9 cellular contexts compared by ENCODE assay signal in genomic region chr16:69188716-69189115, GRCh38. TPM values are rescaled to one million over a fixed set of nuclear protein-coding genes. Genes with fewer than 3 reads are reported as not detected.
DNase-seq lines count a peak whose midpoint lies in the region; ATAC-seq and TF ChIP-seq lines count a peak whose summit lies in the region.
"Had no signal": no experiment of that assay in that cellular context is flagged by ENCODE, and none has a peak within 500 bp of the region (broad histone marks: within the 10 kb centered on the region; RNA-seq: fewer than 3 reads in every experiment).

No MANE protein-coding gene starts in this region.

- H3K79me1 ChIP-seq in trophoblast cell (ENCODE audit: low read length) = peaks cover 7% of the 10 kb centered on the region

- no peak overlapping the region for H2BK12ac ChIP-seq in trophoblast cell (ENCODE audit: low read length)

- no peaks in the 10 kb centered on the region for H3K27me3 ChIP-seq in Peyer's patch
- no peaks in the 10 kb centered on the region for H3K27me3 ChIP-seq in esophagus squamous epithelium
- no peaks in the 10 kb centered on the region for H3K27me3 ChIP-seq in trophoblast cell (ENCODE audit: insufficient read depth, low read length)

- TF ChIP-seq CTCF in Peyer's patch (IDR thresholded peaks at IDR 0.05) = no peak
- TF ChIP-seq CTCF in esophagus squamous epithelium (IDR thresholded peaks at IDR 0.05) = no peak

- peaks cover 0 to 26% (median 6%) of the 10 kb centered on the region in 4 donors for H3K4me1 ChIP-seq in Peyer's patch
- peaks cover 7 to 88% (median 36%) of the 10 kb centered on the region in 3 donors for H3K4me1 ChIP-seq in esophagus squamous epithelium
- peaks cover 2 to 7% of the 10 kb centered on the region in 2 experiments for H3K4me1 ChIP-seq in trophoblast cell (ENCODE audit: control insufficient read depth in 1 of 2, insufficient read depth in 2 of 2, low read length in 2 of 2)

- H3K36me3 ChIP-seq in Peyer's patch (no peaks in the 10 kb centered on the region), esophagus squamous epithelium (no peaks in the 10 kb centered on the region), trophoblast cell (ENCODE audit: control insufficient read depth in 1 of 2, insufficient read depth in 2 of 2, low read length in 2 of 2) (no peaks in the 10 kb centered on the region)

- ATAC-seq in GM19397 (IDR thresholded peaks at IDR 0.05; ENCODE audit: unreplicated experiment) (no peak), GM18909 (IDR thresholded peaks at IDR 0.05; ENCODE audit: poor library complexity, unreplicated experiment) (no peak)
- ATAC-seq: activated naive CD4-positive, alpha-beta T cell treated with anti-CD3 and anti-CD28 coated beads, Interleukin-2, amount 50 U/mL, for 72 hours had no signal

- H3K4me3 ChIP-seq in Peyer's patch (peak overlapping the region; percentile 76 to 93 (median 82)), esophagus squamous epithelium (peak overlapping the region; percentile 72 to 91 (median 78)), trophoblast cell (ENCODE audit: low read depth, low read length) (no peak overlapping the region)

- no peak for TF ChIP-seq POLR2A in Peyer's patch (IDR thresholded peaks at IDR 0.05)
- TF ChIP-seq POLR2A in esophagus squamous epithelium (IDR thresholded peaks at IDR 0.05) = no peak

- H2AK5ac ChIP-seq in trophoblast cell (ENCODE audit: low read length) = no peak overlapping the region

- H3K9me3 ChIP-seq in Peyer's patch (no peaks in the 10 kb centered on the region), esophagus squamous epithelium (no peaks in the 10 kb centered on the region), trophoblast cell (ENCODE audit: insufficient read depth, low read depth, low read length) (no peaks in the 10 kb centered on the region)

- peak; percentile 18 for DNase-seq in Daoy (ENCODE audit: low read depth)
- DNase-seq in Peyer's patch = no peak
- no peak for DNase-seq in esophagus squamous epithelium (lab: John Stamatoyannopoulos, UW)
- DNase-seq in trophoblast cell = peak; percentile 18 to 30
- DNase-seq in NCI-H2029 (lab: John Stamatoyannopoulos, UW) = no peak
- no peak for DNase-seq in NCI-H524 treated with DMSO at 0.1 percent for 48 hours (lab: John Stamatoyannopoulos, UW)

- H3K4me2 ChIP-seq in trophoblast cell (ENCODE audit: low read length) = peak overlapping the region; percentile 14

- no peak overlapping the region for H4K12ac ChIP-seq in trophoblast cell (ENCODE audit: low read depth, low read length)

- no peak overlapping the region for H2AFZ ChIP-seq in trophoblast cell (ENCODE audit: insufficient read depth, low read length, poor library complexity)

- no peak overlapping the region for H3K9ac ChIP-seq in trophoblast cell (ENCODE audit: low read length)

- no peak overlapping the region for H4K8ac ChIP-seq in trophoblast cell (ENCODE audit: low read depth, low read length)

- intact Hi-C loops in esophagus squamous epithelium (cut with DNase I) = no loop called here

- H2BK120ac ChIP-seq in trophoblast cell (ENCODE audit: insufficient read depth, low read length, poor library complexity) = no peak overlapping the region

- peaks cover 2% of the 10 kb centered on the region for H3K79me2 ChIP-seq in trophoblast cell (ENCODE audit: control insufficient read depth, insufficient read depth, low read length, poor library complexity)

- no peak overlapping the region for H4K91ac ChIP-seq in trophoblast cell (ENCODE audit: low read depth, low read length)

- no peak overlapping the region for H3K4ac ChIP-seq in trophoblast cell (ENCODE audit: low read depth, low read length)

- no peak overlapping the region for H3K23ac ChIP-seq in trophoblast cell (ENCODE audit: low read length)

- H3K27ac ChIP-seq in Peyer's patch = peak overlapping the region in 1 of 4 donors; percentile 97
- peak overlapping the region in 3 of 4 donors; percentile 88 to 99 (median 97) for H3K27ac ChIP-seq in esophagus squamous epithelium
- H3K27ac ChIP-seq in trophoblast cell (ENCODE audit: low read depth, low read length) = no peak overlapping the region

- WGBS in esophagus squamous epithelium, 2 donors = 10 to 11% methylated on average over 5 of the region's 5 CpGs
- 100% methylated on average over 2 of the region's 5 CpGs for WGBS in trophoblast cell (ENCODE audit: extremely low coverage, insufficient coverage, insufficient read length)

- H2BK5ac ChIP-seq in trophoblast cell (ENCODE audit: low read depth, low read length, poor library complexity) = no peak overlapping the region

- H3K14ac ChIP-seq in trophoblast cell (ENCODE audit: low read length) = no peak overlapping the region

- no peak overlapping the region for H3K18ac ChIP-seq in trophoblast cell (ENCODE audit: low read length)

RNA-seq across cellular contexts. Expression of gene SNTB2, which starts 1.8 kb away (rescaled TPM):
- 5.6 and 6.8 TPM in 2 replicates for total RNA-seq in Daoy (2014; rRNA removed; shearing (Covaris generic))
- total RNA-seq in Peyer's patch (100 to 1,000 TPM in 1 of 4 donors, 10 to 100 TPM in 3; 14.5 to 140 (median 28.7) TPM), esophagus squamous epithelium (10 to 100 TPM; 25.5 to 49.6 (median 25.9) TPM)
- polyA plus RNA-seq in trophoblast cell (2013) = 5.3 TPM in 2 replicates

RNA-seq across cellular contexts. Expression of gene UTP4, which starts 56.3 kb away (rescaled TPM):
- 24.3 and 47.0 TPM in 2 replicates for total RNA-seq in Daoy (2014; rRNA removed; shearing (Covaris generic))
- 10 to 100 TPM in 3 of 4 donors, 1 to 10 TPM in 1; 8.9 to 19.4 (median 13.1) TPM for total RNA-seq in Peyer's patch
- 10 to 100 TPM; 18.3 to 42.2 (median 28.6) TPM for total RNA-seq in esophagus squamous epithelium
- 30.0 and 32.5 TPM in 2 replicates for polyA plus RNA-seq in trophoblast cell (2013)

RNA-seq across cellular contexts. Expression of gene CHTF8, which starts 56.3 kb away (rescaled TPM):
- 32.7 and 46.9 TPM in 2 replicates for total RNA-seq in Daoy (2014; rRNA removed; shearing (Covaris generic))
- total RNA-seq in Peyer's patch = 10 to 100 TPM; 53.9 to 68.7 (median 60.2) TPM
- total RNA-seq in esophagus squamous epithelium = 10 to 100 TPM; 51.2 to 83.4 (median 63.4) TPM
- polyA plus RNA-seq in trophoblast cell (2013) = 99.6 and 102 TPM in 2 replicates

Comparison
In these comparisons a context has a peak if more than half of its experiments do, and no peak if none do; other contexts are left out.
1. DNase-seq: peak in Daoy (single experiment) and trophoblast cell (2 of 2); none in Peyer's patch (0 of 3), esophagus squamous epithelium (single experiment), NCI-H2029 (single experiment) and NCI-H524 treated with DMSO at 0.1 percent for 48 hours (single experiment).